8 cellular contexts compared by ENCODE assay signal in the genomic region with DNA sequence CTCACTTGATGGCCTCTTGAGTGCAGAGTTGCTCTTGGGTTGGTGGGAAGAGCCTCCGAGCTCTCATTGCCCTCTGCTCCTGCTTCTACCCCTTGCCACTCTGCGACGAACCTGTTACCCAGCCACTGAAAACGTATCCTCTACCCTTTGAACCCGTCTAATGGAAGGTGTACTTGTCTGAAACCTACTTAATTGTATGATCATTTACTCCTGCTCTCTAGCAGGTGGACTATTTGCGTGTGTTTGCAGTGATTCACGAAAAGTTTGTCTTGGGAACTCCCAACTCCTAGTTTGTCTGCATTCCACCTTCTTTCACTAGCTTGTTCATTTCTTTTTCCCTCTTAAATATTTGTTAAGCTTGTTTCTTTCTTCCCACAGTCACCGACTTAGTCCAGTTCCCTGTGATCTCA. TPM values are rescaled to one million over a fixed set of nuclear protein-coding genes. Genes with fewer than 3 reads are reported as not detected.
DNase-seq lines count a peak whose midpoint lies in the region; ATAC-seq and TF ChIP-seq lines count a peak whose summit lies in the region.

No MANE protein-coding gene starts in this region.

- peak overlapping the region; percentile 66 to 98 (median 88) for H3K27ac Mint-ChIP-seq in naive B cell

- no peaks in the 10 kb centered on the region for H3K9me3 Mint-ChIP-seq in naive B cell

- peaks cover 13% of the 10 kb centered on the region for H3K4me1 ChIP-seq in effector memory CD4-positive, alpha-beta T cell (ENCODE audit: control insufficient read depth, insufficient read depth, low read length, poor library complexity, severe bottlenecking)

- no peak for TF ChIP-seq CTCF in AG04450 (IDR thresholded peaks at IDR 0.05; ENCODE audit: low read depth, low read length)
- no peak for TF ChIP-seq CTCF in GM20000 (IDR thresholded peaks at IDR 0.05; ENCODE audit: extremely low read depth, missing control alignments)

- CTCF ChIA-PET in AG04450 (lab: Charles Lee) = interaction anchor here (1.2 to 3.3 kb wide), 4 partner anchors 14 to 72 kb away, joined by 3 to 13 read pairs (median 4); no protein-coding TSS in a partner anchor

- POLR2A ChIA-PET in AG04450 (lab: Yijun Ruan, JAX) = interaction anchor here (0.8 to 2.0 kb wide), 2 partner anchors 28 to 194 kb away, joined by 4 to 17 read pairs; a partner anchor contains a TSS

- peak overlapping the region; percentile 91 to 99 (median 95) for H3K4me3 Mint-ChIP-seq in naive B cell

- no peak overlapping the region for H3K27ac ChIP-seq in AG04450 (ENCODE audit: low read depth, low read length)
- H3K27ac ChIP-seq in effector memory CD4-positive, alpha-beta T cell (ENCODE audit: insufficient read depth, low read length, poor library complexity, severe bottlenecking) = peak overlapping the region; percentile 79

- H3K36me3 ChIP-seq in effector memory CD4-positive, alpha-beta T cell (ENCODE audit: control insufficient read depth, insufficient read depth, low read length) = peaks cover 25% of the 10 kb centered on the region

- peaks cover 7 to 13% of the 10 kb centered on the region in 2 donors for H3K36me3 Mint-ChIP-seq in naive B cell

- ATAC-seq in GM19452 (IDR thresholded peaks at IDR 0.05; ENCODE audit: unreplicated experiment) (peak; percentile 1), naive B cell (ENCODE audit: low read depth in 2 of 2) (peak in 1 of 2 donors; percentile 0)

- no peak for DNase-seq in AG04450 (ENCODE audit: low read depth, low spot score)
- DNase-seq in NCI-H748 (lab: John Stamatoyannopoulos, UW; ENCODE audit: unreplicated experiment) = peak; percentile 60
- no peak for DNase-seq in effector memory CD4-positive, alpha-beta T cell
- DNase-seq in naive B cell = no peak
- no peak for DNase-seq in GM20000 (ENCODE audit: low spot score)
- no peak for DNase-seq in SK-N-DZ (ENCODE audit: low spot score)
- DNase-seq in occipital lobe (lab: John Stamatoyannopoulos, UW) = no peak

- peaks cover 7 to 17% (median 10%) of the 10 kb centered on the region in 3 donors for H3K4me1 Mint-ChIP-seq in naive B cell

- no peaks in the 10 kb centered on the region for H3K27me3 Mint-ChIP-seq in naive B cell

- no peaks in the 10 kb centered on the region for H3K9me3 ChIP-seq in AG04450 (ENCODE audit: control insufficient read depth, insufficient read depth, low read length)
- H3K9me3 ChIP-seq in effector memory CD4-positive, alpha-beta T cell (ENCODE audit: control insufficient read depth, low read length) = no peaks in the 10 kb centered on the region

- no peaks in the 10 kb centered on the region for H3K27me3 ChIP-seq in AG04450 (ENCODE audit: control insufficient read depth, insufficient read depth, low read length)
- H3K27me3 ChIP-seq in effector memory CD4-positive, alpha-beta T cell (replicated peaks; ENCODE audit: control insufficient read depth, insufficient read depth, low read length, poor library complexity, severe bottlenecking) = no peaks in the 10 kb centered on the region

- H3K4me3 ChIP-seq in AG04450 (ENCODE audit: low read depth, low read length) = peak overlapping the region; percentile 77
- H3K4me3 ChIP-seq in effector memory CD4-positive, alpha-beta T cell (ENCODE audit: insufficient read depth, low read depth, low read length, poor library complexity, severe bottlenecking) = peak overlapping the region; percentile 80

RNA-seq across cellular contexts. Expression of a gene that starts 0.5 kb away (rescaled TPM):
- polyA plus RNA-seq in AG04450 (2011; rRNA removed) (32.3 and 48.3 TPM in 2 replicates), naive B cell (ENCODE audit: low read depth in 6 of 6) (1 to 10 TPM; 1.0 to 4.4 (median 2.7) TPM)
- 13.0 and 27.1 TPM in 2 replicates for polyA minus RNA-seq in AG04450 (2011; rRNA and poly(A)+ RNA removed)
- polyA plus RNA-seq in SK-N-DZ (2014; cell fraction: cytosol; rRNA removed) = 4.4 and 8.9 TPM in 2 replicates
- polyA plus RNA-seq in SK-N-DZ (2014; cell fraction: nucleus; rRNA removed) = 14.7 and 19.6 TPM in 2 replicates
- total RNA-seq in occipital lobe = 19.2 TPM
